15 cellular contexts compared by ENCODE assay signal in the genomic region with DNA sequence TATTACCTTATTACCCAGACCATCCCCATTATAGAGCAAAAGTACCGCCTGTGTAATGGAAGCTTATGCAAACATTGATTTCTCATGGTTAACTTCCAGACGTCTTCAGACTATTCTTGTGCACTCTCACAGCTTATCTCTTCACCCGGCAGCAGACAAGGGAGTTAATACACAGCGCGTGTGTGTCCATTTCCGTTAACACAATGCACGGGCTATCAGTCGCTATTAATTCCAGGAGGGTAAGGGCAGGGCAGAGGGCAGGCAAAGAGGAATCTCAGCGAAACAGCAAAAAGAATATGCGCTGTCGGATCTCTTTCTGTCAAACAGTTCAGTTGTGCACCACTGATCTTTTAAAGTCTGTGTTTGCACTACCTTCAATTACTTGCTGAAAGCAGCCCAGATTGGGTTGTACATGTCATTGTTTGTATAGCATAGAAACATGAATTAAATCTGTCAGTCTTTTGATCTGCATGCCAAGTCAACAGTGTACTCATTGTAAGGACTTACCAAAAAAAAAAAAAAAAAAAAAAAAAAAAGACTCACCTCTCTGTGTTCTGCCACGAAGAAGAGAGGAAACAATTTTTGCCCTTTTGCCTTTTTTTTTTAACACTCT. TPM values are rescaled to one million over a fixed set of nuclear protein-coding genes. Genes with fewer than 3 reads are reported as not detected.
DNase-seq lines count a peak whose midpoint lies in the region; ATAC-seq and TF ChIP-seq lines count a peak whose summit lies in the region.
"Had no signal": no experiment of that assay in that cellular context is flagged by ENCODE, and none has a peak within 500 bp of the region (broad histone marks: within the 10 kb centered on the region; RNA-seq: fewer than 3 reads in every experiment).

No MANE protein-coding gene starts in this region.

- H3K4me1 Mint-ChIP-seq in osteocyte (ENCODE audit: unreplicated experiment) = peaks cover 42% of the 10 kb centered on the region
- H3K4me1 Mint-ChIP-seq in activated CD8-positive, alpha-beta memory T cell treated with anti-CD3 and anti-CD28 coated beads, Interleukin-2, amount 10 ng/mL, durations not matched to agents 7 days and 5 days = no peaks in the 10 kb centered on the region
- H3K4me1 Mint-ChIP-seq: CD14-positive monocyte had no signal

- ATAC-seq in activated CD8-positive, alpha-beta memory T cell treated with anti-CD3 and anti-CD28 coated beads, Interleukin-2, amount 10 ng/mL, durations not matched to agents 7 days and 5 days = no peak
- ATAC-seq: heart right ventricle, WTC11 had no signal

- H3K27me3 Mint-ChIP-seq in osteocyte (ENCODE audit: unreplicated experiment) = no peaks in the 10 kb centered on the region
- peaks cover 21% of the 10 kb centered on the region for H3K27me3 Mint-ChIP-seq in activated CD8-positive, alpha-beta memory T cell treated with anti-CD3 and anti-CD28 coated beads, Interleukin-2, amount 10 ng/mL, durations not matched to agents 7 days and 5 days

- no peaks in the 10 kb centered on the region for H3K9me3 Mint-ChIP-seq in osteocyte (ENCODE audit: unreplicated experiment)
- H3K9me3 Mint-ChIP-seq in activated CD8-positive, alpha-beta memory T cell treated with anti-CD3 and anti-CD28 coated beads, Interleukin-2, amount 10 ng/mL, durations not matched to agents 7 days and 5 days (ENCODE audit: low read depth) = no peaks in the 10 kb centered on the region
- H3K9me3 Mint-ChIP-seq: WTC11 had no signal

- DNase-seq in NCI-H1092 (lab: John Stamatoyannopoulos, UW) = peak; percentile 57
- peak; percentile 75 for DNase-seq in NCI-H748 treated with DMSO at 0.1 percent for 48 hours (lab: John Stamatoyannopoulos, UW)
- DNase-seq in epithelial cell of esophagus (ENCODE audit: low read depth) = peak; percentile 11
- no peak for DNase-seq in osteocyte (ENCODE audit: extremely low spot score, unreplicated experiment)
- DNase-seq in ACHN = no peak
- DNase-seq in activated CD8-positive, alpha-beta memory T cell treated with anti-CD3 and anti-CD28 coated beads, Interleukin-2, amount 10 ng/mL, durations not matched to agents 7 days and 5 days = no peak
- DNase-seq in hippocampal formation (lab: John Stamatoyannopoulos, UW) = no peak
- no peak for DNase-seq in A172 (ENCODE audit: low spot score)
- DNase-seq: activated T-cell treated with anti-CD3 and anti-CD28 coated beads, Interleukin-2, amount 50 U/mL, for 1 hour; amniotic stem cell; effector memory CD4-positive, alpha-beta T cell; heart right ventricle; SIG-M5 had no signal

- TF ChIP-seq CTCF in epithelial cell of esophagus (IDR thresholded peaks at IDR 0.05; ENCODE audit: insufficient read depth, low read depth, low read length, missing control alignments) (no peak), osteocyte (IDR thresholded peaks at IDR 0.05) (no peak)

- H3K4me3 Mint-ChIP-seq in osteocyte (ENCODE audit: unreplicated experiment) = peak overlapping the region; percentile 19
- H3K4me3 Mint-ChIP-seq in activated CD8-positive, alpha-beta memory T cell treated with anti-CD3 and anti-CD28 coated beads, Interleukin-2, amount 10 ng/mL, durations not matched to agents 7 days and 5 days = no peak overlapping the region
- H3K4me3 Mint-ChIP-seq: CD14-positive monocyte, WTC11 had no signal

- in situ Hi-C loops in ACHN (cut with HindIII; ENCODE audit: low pct_ligation_motif_present, low pct_unique_long_range_greater_than_20kb, low sequenced_read_pairs) = no loop called here

- no peak overlapping the region for H3K4me3 ChIP-seq in epithelial cell of esophagus (ENCODE audit: low read length)
- H3K4me3 ChIP-seq: heart right ventricle had no signal

- CTCF ChIA-PET in activated CD8-positive, alpha-beta memory T cell treated with anti-CD3 and anti-CD28 coated beads, Interleukin-2, amount 10 ng/mL, durations not matched to agents 7 days and 5 days (lab: Charles Lee) = no interaction called here

- H3K36me3 Mint-ChIP-seq in osteocyte (ENCODE audit: unreplicated experiment) = no peaks in the 10 kb centered on the region
- H3K36me3 Mint-ChIP-seq in activated CD8-positive, alpha-beta memory T cell treated with anti-CD3 and anti-CD28 coated beads, Interleukin-2, amount 10 ng/mL, durations not matched to agents 7 days and 5 days = no peaks in the 10 kb centered on the region
- H3K36me3 Mint-ChIP-seq: CD14-positive monocyte, WTC11 had no signal

- peak overlapping the region; percentile 90 for H3K27ac Mint-ChIP-seq in osteocyte (ENCODE audit: unreplicated experiment)
- no peak overlapping the region for H3K27ac Mint-ChIP-seq in activated CD8-positive, alpha-beta memory T cell treated with anti-CD3 and anti-CD28 coated beads, Interleukin-2, amount 10 ng/mL, durations not matched to agents 7 days and 5 days
- H3K27ac Mint-ChIP-seq: CD14-positive monocyte, WTC11 had no signal

RNA-seq across cellular contexts. Expression of gene CABCOCO1, which starts 41.1 kb away (rescaled TPM):
- total RNA-seq in osteocyte = 0.19 TPM in 1 of 2 replicates, not detected in the other
- total RNA-seq in activated CD8-positive, alpha-beta memory T cell treated with anti-CD3 and anti-CD28 coated beads, Interleukin-2, amount 10 ng/mL, durations not matched to agents 7 days and 5 days = not detected
- total RNA-seq in A172 (2014; rRNA removed; shearing (Covaris generic)) = 0.33 and 1.1 TPM in 2 replicates
- total RNA-seq: heart right ventricle, WTC11 had no signal

Comparison
In these comparisons a context has a peak if more than half of its experiments do, and no peak if none do; other contexts are left out.
1. DNase-seq: peak in NCI-H1092 (single experiment), NCI-H748 treated with DMSO at 0.1 percent for 48 hours (single experiment) and epithelial cell of esophagus (single experiment); none in osteocyte (single experiment), ACHN (single experiment), activated CD8-positive, alpha-beta memory T cell treated with anti-CD3 and anti-CD28 coated beads, Interleukin-2, amount 10 ng/mL, durations not matched to agents 7 days and 5 days (single experiment), hippocampal formation (0 of 2) and A172 (single experiment).